ENCODE assay signal across 1 cellular context in the genomic region with DNA sequence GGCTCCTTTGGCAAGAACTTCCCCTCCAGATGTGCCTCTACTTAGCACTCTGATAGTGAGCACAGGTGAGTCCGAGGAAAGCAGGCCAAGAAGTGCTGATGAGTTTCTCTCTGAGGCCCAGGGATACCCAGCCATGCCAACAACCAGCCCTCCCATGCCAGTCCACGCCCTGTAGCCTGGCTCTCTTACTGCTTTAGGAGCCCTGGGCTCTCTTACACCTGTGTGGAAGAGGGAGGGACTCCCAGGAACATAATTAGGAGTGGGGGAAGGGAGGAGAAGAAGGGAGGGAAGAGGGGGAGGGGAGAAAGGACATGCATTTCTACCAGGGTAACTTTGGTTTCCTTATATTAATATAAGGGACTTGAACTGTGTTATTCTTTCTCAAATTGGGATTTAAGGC.
TF ChIP-seq lines count a peak whose summit lies in the region.

No MANE protein-coding gene starts in this region.

TF ChIP-seq in GM23338, 12 proteins besides CTCF, POLR2A, EP300 and RAD21 (continued from another document):
- TF ChIP-seq EZH2phosphoT487 (IDR thresholded peaks at IDR 0.05; ENCODE audit: unreplicated experiment) = no peak
